8 cellular contexts compared by ENCODE assay signal in genomic region chr6:106827081-106827480, GRCh38.
"Had no signal": no experiment of that assay in that cellular context is flagged by ENCODE, and none has a peak within 500 bp of the region (broad histone marks: within the 10 kb centered on the region; RNA-seq: fewer than 3 reads in every experiment).

No MANE protein-coding gene starts in this region.

- FAIRE-seq: G401.6, GM12878, GM12891, GM12892, GM18507, GM19239 had no signal

- ATAC-seq: GM12878 had no signal

- DNase-seq: GDM1, GF-D8 had no signal

- H3K4me3 ChIP-seq: GM12878 had no signal
